Comparison of ENCODE assay signal across 10 cellular contexts in the genomic region with DNA sequence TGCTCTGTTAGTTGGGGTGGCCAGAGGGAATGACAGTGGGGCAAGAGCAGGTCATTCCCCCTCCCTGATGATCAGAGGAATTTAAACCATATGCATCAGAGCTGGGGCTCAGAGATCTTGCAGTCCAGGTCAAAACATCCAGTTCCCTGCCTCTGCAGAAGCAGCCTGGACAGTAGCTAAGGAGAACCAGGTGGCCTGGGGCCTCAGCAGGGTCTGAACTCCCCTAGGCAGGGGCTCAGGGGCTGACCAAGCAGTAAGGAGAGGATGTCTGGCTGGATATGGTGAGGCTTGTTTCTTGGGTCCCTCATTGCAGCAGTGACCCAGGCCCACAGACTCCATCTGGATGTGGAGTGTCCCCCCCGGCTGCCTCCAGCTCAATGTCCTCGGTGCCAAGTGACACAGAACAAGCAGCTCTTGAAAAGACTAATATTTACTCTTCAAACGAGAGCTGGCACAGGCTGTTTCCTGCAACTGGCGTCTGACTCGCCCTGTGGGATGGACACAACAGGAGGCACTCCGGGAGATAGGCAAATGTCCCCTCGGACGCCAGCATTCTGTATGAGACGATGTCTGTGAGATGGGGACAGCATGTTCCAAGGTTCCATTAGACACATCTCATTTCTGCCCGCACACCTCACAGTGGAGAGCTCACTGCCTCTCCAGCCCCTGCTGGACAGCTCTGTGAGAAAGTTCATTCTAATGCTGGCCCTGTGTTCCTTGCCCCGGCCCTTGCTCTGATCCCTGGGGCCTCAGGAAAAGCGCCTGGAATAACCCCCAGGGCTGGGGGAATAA. TPM values are rescaled to one million over a fixed set of nuclear protein-coding genes. Genes with fewer than 3 reads are reported as not detected.
DNase-seq lines count a peak whose midpoint lies in the region; TF ChIP-seq lines count a peak whose summit lies in the region.
"Had no signal": no experiment of that assay in that cellular context is flagged by ENCODE, and none has a peak within 500 bp of the region (broad histone marks: within the 10 kb centered on the region; RNA-seq: fewer than 3 reads in every experiment).

No MANE protein-coding gene starts in this region.

- H4K20me1 ChIP-seq in hepatocyte (ENCODE audit: insufficient read depth, poor library complexity, severe bottlenecking): no peaks in the 10 kb centered on the region
- peaks cover 22% of the 10 kb centered on the region for H4K20me1 ChIP-seq in smooth muscle cell (ENCODE audit: low read depth)

- intact Hi-C loops in transverse colon (cut with DNase I; ENCODE audit: low total_unique reads): no loop called here

- in situ Hi-C loops in astrocyte of the cerebellum (cut with HindIII; ENCODE audit: low sequenced_read_pairs) (no loop called here), transverse colon (cut with MboI; ENCODE audit: low pct_ligation_motif_present in 1 of 4, low pct_unique_long_range_greater_than_20kb in 1 of 4, low sequenced_read_pairs in 3 of 4) (loop anchor here in 2 of 4 donors (25.0 kb wide), 1 partner anchor 307 kb away; no protein-coding TSS in a partner anchor)

- no peaks in the 10 kb centered on the region for H3K79me2 ChIP-seq in hepatocyte
- no peaks in the 10 kb centered on the region for H3K79me2 ChIP-seq in smooth muscle cell (ENCODE audit: low read depth)

- peaks cover 19% of the 10 kb centered on the region for H3K4me1 ChIP-seq in hepatocyte (ENCODE audit: insufficient read depth)
- H3K4me1 ChIP-seq in transverse colon: peaks cover 15 to 37% (median 17%) of the 10 kb centered on the region in 4 donors
- H3K4me1 ChIP-seq in smooth muscle cell (ENCODE audit: low read depth): no peaks in the 10 kb centered on the region

- H3K27ac ChIP-seq in hepatocyte (no peak overlapping the region), transverse colon (peak overlapping the region; percentile 36 to 64 (median 57)), smooth muscle cell (ENCODE audit: low read depth) (no peak overlapping the region)
- H3K27ac ChIP-seq: neutrophil had no signal

- H3K9me3 ChIP-seq in hepatocyte (ENCODE audit: low read depth) (no peaks in the 10 kb centered on the region), transverse colon (no peaks in the 10 kb centered on the region), smooth muscle cell (replicated peaks; ENCODE audit: low read depth) (no peaks in the 10 kb centered on the region)
- H3K9me3 ChIP-seq: neutrophil had no signal

- TF ChIP-seq EP300 in transverse colon (IDR thresholded peaks at IDR 0.05; ENCODE audit: low read depth): peak; percentile 10

- H3K9ac ChIP-seq in smooth muscle cell (ENCODE audit: low read depth): no peak overlapping the region

- DNase-seq in NCI-H1092 treated with DMSO at 0.1 percent for 48 hours (lab: John Stamatoyannopoulos, UW) (peak; percentile 84), astrocyte of the cerebellum (ENCODE audit: low read depth) (no peak), hepatocyte (ENCODE audit: low spot score) (peak; percentile 39), transverse colon (peak; percentile 66), nephron progenitor cell (no peak), 8988T (no peak), smooth muscle cell (lab: John Stamatoyannopoulos, UW; ENCODE audit: unreplicated experiment) (no peak)
- DNase-seq in activated effector memory CD4-positive, alpha-beta T cell treated with Interleukin-2 at 50 U/mL for 16 hours: no peak
- DNase-seq: activated T-cell treated with anti-CD3 and anti-CD28 coated beads, Interleukin-2, amount 50 U/mL, for 72 hours had no signal

- no peak for TF ChIP-seq POLR2A in transverse colon (IDR thresholded peaks at IDR 0.05)

- no peaks in the 10 kb centered on the region for H3K27me3 ChIP-seq in hepatocyte
- no peaks in the 10 kb centered on the region for H3K27me3 ChIP-seq in transverse colon
- no peaks in the 10 kb centered on the region for H3K27me3 ChIP-seq in smooth muscle cell (ENCODE audit: low read depth)
- H3K27me3 ChIP-seq: neutrophil had no signal

- peak; percentile 13 for TF ChIP-seq CTCF in astrocyte of the cerebellum (IDR thresholded peaks at IDR 0.05; ENCODE audit: low read depth, low read length, missing control alignments)
- TF ChIP-seq CTCF in hepatocyte (IDR thresholded peaks at IDR 0.05; ENCODE audit: poor library complexity): no peak
- peak in 3 of 5 experiments; percentile 16 to 38 (median 18) for TF ChIP-seq CTCF in transverse colon (IDR thresholded peaks at IDR 0.05)
- no peak for TF ChIP-seq CTCF in nephron progenitor cell (IDR thresholded peaks at IDR 0.05)
- no peak for TF ChIP-seq CTCF in smooth muscle cell (IDR thresholded peaks at IDR 0.05; ENCODE audit: borderline replicate concordance, insufficient read depth, poor library complexity, severe bottlenecking)

- H2AFZ ChIP-seq in hepatocyte: no peak overlapping the region
- H2AFZ ChIP-seq in smooth muscle cell (ENCODE audit: low read depth): no peak overlapping the region

- no peaks in the 10 kb centered on the region for H3K9me2 ChIP-seq in hepatocyte (replicated peaks; ENCODE audit: insufficient read depth)

- H3K9me3 Mint-ChIP-seq in nephron progenitor cell: no peaks in the 10 kb centered on the region
- H3K9me3 Mint-ChIP-seq: activated T-cell treated with anti-CD3 and anti-CD28 coated beads, Interleukin-2, amount 50 U/mL, for 72 hours had no signal

- H3K36me3 Mint-ChIP-seq in nephron progenitor cell (ENCODE audit: low read depth): no peaks in the 10 kb centered on the region

- peaks cover 3% of the 10 kb centered on the region for H3K27me3 Mint-ChIP-seq in nephron progenitor cell (ENCODE audit: low read depth, poor library complexity)

- H3K27ac Mint-ChIP-seq in nephron progenitor cell: no peak overlapping the region
- H3K27ac Mint-ChIP-seq: activated T-cell treated with anti-CD3 and anti-CD28 coated beads, Interleukin-2, amount 50 U/mL, for 72 hours had no signal

- H3K36me3 ChIP-seq in hepatocyte (replicated peaks; ENCODE audit: insufficient read depth, low read depth) (no peaks in the 10 kb centered on the region), transverse colon (no peaks in the 10 kb centered on the region), smooth muscle cell (ENCODE audit: low read depth) (no peaks in the 10 kb centered on the region)

- H3K4me1 Mint-ChIP-seq in nephron progenitor cell: peaks cover 12% of the 10 kb centered on the region

- WGBS in hepatocyte (ENCODE audit: low lambda C conversion rate, missing lambda C conversion rate): 37% methylated on average over 12 of the region's 12 CpGs
- 19% methylated on average over 8 of the region's 12 CpGs; no CpG with 5 or more reads in 1 of the 2 donors for WGBS in transverse colon (ENCODE audit: low coverage in 1 of 2), 2 donors
- WGBS in smooth muscle cell (ENCODE audit: low lambda C conversion rate): 66% methylated on average over 12 of the region's 12 CpGs

- H3K4me3 ChIP-seq in astrocyte of the cerebellum (ENCODE audit: low read depth, low read length) (no peak overlapping the region), hepatocyte (no peak overlapping the region), transverse colon (no peak overlapping the region), smooth muscle cell (no peak overlapping the region)

- peaks cover 3% of the 10 kb centered on the region for H3F3A ChIP-seq in smooth muscle cell (ENCODE audit: low read depth)

- H3K4me2 ChIP-seq in hepatocyte: peak overlapping the region; percentile 59
- H3K4me2 ChIP-seq in smooth muscle cell: no peak overlapping the region

- H3K4me3 Mint-ChIP-seq in nephron progenitor cell: no peak overlapping the region
- H3K4me3 Mint-ChIP-seq: activated T-cell treated with anti-CD3 and anti-CD28 coated beads, Interleukin-2, amount 50 U/mL, for 72 hours had no signal

RNA-seq across cellular contexts. Expression of a gene that starts 37.1 kb away (rescaled TPM):
- total RNA-seq in hepatocyte: 44.1 and 53.9 TPM in 2 replicates
- polyA plus RNA-seq in hepatocyte: 23.5 and 31.4 TPM in 2 replicates
- 10 to 100 TPM; 22.7 to 66.3 (median 32.1) TPM for total RNA-seq in transverse colon
- total RNA-seq in smooth muscle cell: 52.2 and 70.5 TPM in 2 replicates
- 39.8 and 45.7 TPM in 2 replicates for polyA plus RNA-seq in smooth muscle cell

RNA-seq across cellular contexts. Expression of a gene that starts 42.2 kb away (rescaled TPM):
- total RNA-seq in hepatocyte (12.2 and 19.2 TPM in 2 replicates), transverse colon (100 to 1,000 TPM; 121 to 565 (median 254) TPM), smooth muscle cell (0.22 and 1.3 TPM in 2 replicates)
- polyA plus RNA-seq in hepatocyte (17.3 and 17.5 TPM in 2 replicates), smooth muscle cell (0.86 and 3.9 TPM in 2 replicates)

RNA-seq across cellular contexts. Expression of a gene that starts 46.0 kb away (rescaled TPM):
- 23.5 and 26.8 TPM in 2 replicates for total RNA-seq in hepatocyte
- 53.7 and 61.7 TPM in 2 replicates for polyA plus RNA-seq in hepatocyte
- 10 to 100 TPM in 3 of 4 donors, 1 to 10 TPM in 1; 3.4 to 23.9 (median 15.8) TPM for total RNA-seq in transverse colon
- 24.5 and 54.2 TPM in 2 replicates for total RNA-seq in smooth muscle cell
- polyA plus RNA-seq in smooth muscle cell: 38.7 and 38.8 TPM in 2 replicates

RNA-seq across cellular contexts. Expression of a gene that starts 55.8 kb away (rescaled TPM):
- 74.3 and 78.9 TPM in 2 replicates for total RNA-seq in hepatocyte
- 36.8 and 66.2 TPM in 2 replicates for polyA plus RNA-seq in hepatocyte
- total RNA-seq in transverse colon: 100 to 1,000 TPM in 3 of 4 donors, 10 to 100 TPM in 1; 96.3 to 172 (median 133) TPM
- total RNA-seq in smooth muscle cell: 91.3 and 113 TPM in 2 replicates
- 37.1 and 82.3 TPM in 2 replicates for polyA plus RNA-seq in smooth muscle cell

Comparison
In these comparisons a context has a peak if more than half of its experiments do, and no peak if none do; other contexts are left out.
1. DNase-seq: peak in NCI-H1092 treated with DMSO at 0.1 percent for 48 hours (single experiment), hepatocyte (single experiment) and transverse colon (single experiment); none in astrocyte of the cerebellum (single experiment), nephron progenitor cell (single experiment), 8988T (single experiment), activated effector memory CD4-positive, alpha-beta T cell treated with Interleukin-2 at 50 U/mL for 16 hours (single experiment) and smooth muscle cell (single experiment).
2. CTCF ChIP-seq: peak in astrocyte of the cerebellum (single experiment) and transverse colon (3 of 5); none in hepatocyte (single experiment), nephron progenitor cell (single experiment) and smooth muscle cell (single experiment).
3. H3K27ac ChIP-seq: peak in transverse colon (4 of 4); none in hepatocyte (single experiment) and smooth muscle cell (single experiment).